ENCODE assay signal across 8 cellular contexts in genomic region chr10:90592903-90593302, GRCh38.
DNase-seq lines count a peak whose midpoint lies in the region; ATAC-seq and TF ChIP-seq lines count a peak whose summit lies in the region.

No MANE protein-coding gene starts in this region.

- TF ChIP-seq POLR2A in thyroid gland (IDR thresholded peaks at IDR 0.05), result no peak

- H3K27me3 ChIP-seq in MG63, result no peaks in the 10 kb centered on the region
- no peaks in the 10 kb centered on the region for H3K27me3 ChIP-seq in WERI-Rb-1 (ENCODE audit: insufficient read depth, low read depth, severe bottlenecking)
- H3K27me3 ChIP-seq in thyroid gland, result no peaks in the 10 kb centered on the region

- no peak overlapping the region for H3K4me3 ChIP-seq in MG63
- no peak overlapping the region for H3K4me3 ChIP-seq in WERI-Rb-1 (ENCODE audit: low read depth, low read length)
- no peak overlapping the region for H3K4me3 ChIP-seq in thyroid gland (replicated peaks in 1 of 3)

- WGBS in thyroid gland, 2 donors, result 15 to 17% methylated on average over 2 of the region's 2 CpGs

- H3K36me3 ChIP-seq in MG63 (no peaks in the 10 kb centered on the region), WERI-Rb-1 (no peaks in the 10 kb centered on the region), thyroid gland (no peaks in the 10 kb centered on the region)

- DNase-seq in COLO829 (ENCODE audit: low spot score) (peak; percentile 17), GM19240 (ENCODE audit: insufficient read length, low spot score) (peak; percentile 29), MG63 (peak; percentile 59), WERI-Rb-1 (peak; percentile 83), hippocampal formation (lab: John Stamatoyannopoulos, UW) (peak; percentile 10 to 14), thyroid gland (peak; percentile 9), activated gamma-delta T cell (lab: John Stamatoyannopoulos, UW) (no peak)

- ATAC-seq in GM18873 (IDR thresholded peaks at IDR 0.05; ENCODE audit: low FRiP score, unreplicated experiment), result no peak

- H3K4me1 ChIP-seq in thyroid gland, result no peaks in the 10 kb centered on the region

- H3K27ac ChIP-seq in WERI-Rb-1 (no peak overlapping the region), thyroid gland (no peak overlapping the region)

- intact Hi-C loops in thyroid gland (cut with DNase I), result no loop called here

- TF ChIP-seq CTCF in WERI-Rb-1 (IDR thresholded peaks at IDR 0.05; ENCODE audit: low read depth, low read length), result peak; percentile 80
- TF ChIP-seq CTCF in thyroid gland (IDR thresholded peaks at IDR 0.05), result peak in 2 of 6 experiments; percentile 21 to 23

- no peaks in the 10 kb centered on the region for H3K9me3 ChIP-seq in MG63
- no peaks in the 10 kb centered on the region for H3K9me3 ChIP-seq in WERI-Rb-1 (ENCODE audit: severe bottlenecking)
- H3K9me3 ChIP-seq in thyroid gland, result no peaks in the 10 kb centered on the region
